ENCODE assay signal across 16 cellular contexts in genomic region chr2:109487237-109487869, GRCh38.
DNase-seq lines count a peak whose midpoint lies in the region; ATAC-seq, FAIRE-seq and TF ChIP-seq lines count a peak whose summit lies in the region.
"Had no signal": no experiment of that assay in that cellular context is flagged by ENCODE, and none has a peak within 500 bp of the region (broad histone marks: within the 10 kb centered on the region; RNA-seq: fewer than 3 reads in every experiment).

No MANE protein-coding gene starts in this region.

- TF ChIP-seq EP300 in esophagus muscularis mucosa (IDR thresholded peaks at IDR 0.05), result no peak

- DNase-seq in AG09309 (ENCODE audit: low read depth), result peak; percentile 37
- DNase-seq in MG63, result peak; percentile 11
- no peak for DNase-seq in esophagus muscularis mucosa (ENCODE audit: extremely low spot score)
- DNase-seq in neural progenitor cell (ENCODE audit: low spot score), result no peak
- no peak for DNase-seq in D721Med (ENCODE audit: insufficient read length, low spot score)
- no peak for DNase-seq in CD8-positive, alpha-beta T cell
- no peak for DNase-seq in left ventricle myocardium superior
- DNase-seq: activated CD4-positive, CD25-positive, alpha-beta regulatory T cell; activated T-cell treated with anti-CD3 and anti-CD28 coated beads, Interleukin-2, amount 50 U/mL, for 4 hours; GOT3; MM.1S; uterus had no signal

- TF ChIP-seq CTCF in AG09309 (IDR thresholded peaks at IDR 0.05; ENCODE audit: control insufficient read depth, insufficient read depth, low read depth, low read length, missing control alignments), result peak; percentile 11
- no peak for TF ChIP-seq CTCF in esophagus muscularis mucosa (IDR thresholded peaks at IDR 0.05)
- no peak for TF ChIP-seq CTCF in neural progenitor cell (IDR thresholded peaks at IDR 0.05)
- no peak for TF ChIP-seq CTCF in D721Med (IDR thresholded peaks at IDR 0.05; ENCODE audit: insufficient read depth, missing control alignments)
- no peak for TF ChIP-seq CTCF in CD8-positive, alpha-beta T cell (IDR thresholded peaks at IDR 0.05)

- POLR2A ChIA-PET in CD8-positive, alpha-beta T cell (lab: Charles Lee), result no interaction called here

- peaks cover 6% of the 10 kb centered on the region for H3K36me3 Mint-ChIP-seq in neural progenitor cell
- peaks cover 12% of the 10 kb centered on the region for H3K36me3 Mint-ChIP-seq in CD8-positive, alpha-beta T cell

- H3K27ac Mint-ChIP-seq in neural progenitor cell, result peak overlapping the region; percentile 10
- no peak overlapping the region for H3K27ac Mint-ChIP-seq in CD8-positive, alpha-beta T cell
- H3K27ac Mint-ChIP-seq: B cell had no signal

- no peaks in the 10 kb centered on the region for H3K9me3 Mint-ChIP-seq in neural progenitor cell
- H3K9me3 Mint-ChIP-seq in CD8-positive, alpha-beta T cell, result no peaks in the 10 kb centered on the region
- H3K9me3 Mint-ChIP-seq: activated T-cell treated with anti-CD3 and anti-CD28 coated beads, Interleukin-2, amount 50 U/mL, for 4 hours had no signal

- no peak for ATAC-seq in HG02642 (IDR thresholded peaks at IDR 0.05; ENCODE audit: poor library complexity, unreplicated experiment)
- no peak for ATAC-seq in CD8-positive, alpha-beta T cell
- ATAC-seq in left ventricle myocardium superior, result no peak
- ATAC-seq: activated T-cell treated with anti-CD3 and anti-CD28 coated beads, Interleukin-2, amount 50 U/mL, for 4 hours had no signal

- H4K20me1 ChIP-seq in neural progenitor cell (ENCODE audit: low read depth), result no peaks in the 10 kb centered on the region

- H3K79me2 ChIP-seq in neural progenitor cell (ENCODE audit: low read depth), result no peaks in the 10 kb centered on the region

- H3K4me3 Mint-ChIP-seq in neural progenitor cell, result no peak overlapping the region
- no peak overlapping the region for H3K4me3 Mint-ChIP-seq in CD8-positive, alpha-beta T cell
- H3K4me3 Mint-ChIP-seq: activated T-cell treated with anti-CD3 and anti-CD28 coated beads, Interleukin-2, amount 50 U/mL, for 4 hours; B cell had no signal

- H3K27me3 ChIP-seq in MG63, result no peaks in the 10 kb centered on the region
- H3K27me3 ChIP-seq in esophagus muscularis mucosa, result no peaks in the 10 kb centered on the region
- H3K27me3 ChIP-seq in neural progenitor cell, result no peaks in the 10 kb centered on the region
- no peaks in the 10 kb centered on the region for H3K27me3 ChIP-seq in CD8-positive, alpha-beta T cell (ENCODE audit: insufficient read depth, low read length)
- H3K27me3 ChIP-seq: cardiac muscle cell, uterus had no signal

- H3K27ac ChIP-seq in esophagus muscularis mucosa (replicated peaks in 1 of 4) (peak overlapping the region in 3 of 4 donors; percentile 55 to 73 (median 64)), neural progenitor cell (no peak overlapping the region)
- no peak overlapping the region for H3K27ac ChIP-seq in CD8-positive, alpha-beta T cell (ENCODE audit: low read depth, low read length)
- H3K27ac ChIP-seq: cardiac muscle cell, prostate gland, uterus had no signal

- H3K4me1 ChIP-seq in esophagus muscularis mucosa (peaks cover 15 to 44% (median 40%) of the 10 kb centered on the region in 4 donors), neural progenitor cell (no peaks in the 10 kb centered on the region)
- H3K4me1 ChIP-seq in CD8-positive, alpha-beta T cell (ENCODE audit: insufficient read depth, low read length), result no peaks in the 10 kb centered on the region
- H3K4me1 ChIP-seq: prostate gland had no signal

- no peaks in the 10 kb centered on the region for H3F3A ChIP-seq in neural progenitor cell (ENCODE audit: low read depth)

- no peak overlapping the region for H2AFZ ChIP-seq in neural progenitor cell (replicated peaks)

- FAIRE-seq in D721Med (lab: Jason Lieb, UNC), result no peak

- H3K4me2 ChIP-seq in neural progenitor cell, result no peak overlapping the region

- no peak overlapping the region for H3K4me3 ChIP-seq in AG09309 (ENCODE audit: control insufficient read depth, low read depth, low read length)
- H3K4me3 ChIP-seq in MG63, result no peak overlapping the region
- no peak overlapping the region for H3K4me3 ChIP-seq in esophagus muscularis mucosa
- H3K4me3 ChIP-seq in neural progenitor cell, result no peak overlapping the region
- no peak overlapping the region for H3K4me3 ChIP-seq in CD8-positive, alpha-beta T cell (ENCODE audit: low read depth, low read length)
- H3K4me3 ChIP-seq: cardiac muscle cell, prostate gland, uterus had no signal

- no peaks in the 10 kb centered on the region for H3K36me3 ChIP-seq in MG63
- H3K36me3 ChIP-seq in esophagus muscularis mucosa, result peaks cover 0 to 9% (median 7%) of the 10 kb centered on the region in 4 donors
- H3K36me3 ChIP-seq in neural progenitor cell, result no peaks in the 10 kb centered on the region
- no peaks in the 10 kb centered on the region for H3K36me3 ChIP-seq in CD8-positive, alpha-beta T cell (ENCODE audit: insufficient read depth, low read length)
- H3K36me3 ChIP-seq: cardiac muscle cell, prostate gland, uterus had no signal

- H3K9ac ChIP-seq in neural progenitor cell, result no peak overlapping the region

- peaks cover 26% of the 10 kb centered on the region for H3K4me1 Mint-ChIP-seq in neural progenitor cell
- H3K4me1 Mint-ChIP-seq in CD8-positive, alpha-beta T cell (ENCODE audit: low read depth), result peaks cover 3% of the 10 kb centered on the region
- H3K4me1 Mint-ChIP-seq: B cell had no signal

- H3K9me3 ChIP-seq in MG63 (no peaks in the 10 kb centered on the region), esophagus muscularis mucosa (no peaks in the 10 kb centered on the region), neural progenitor cell (ENCODE audit: low read depth) (no peaks in the 10 kb centered on the region)
- H3K9me3 ChIP-seq in CD8-positive, alpha-beta T cell (ENCODE audit: low read length), result no peaks in the 10 kb centered on the region
- H3K9me3 ChIP-seq: prostate gland, uterus had no signal

- peaks cover 2% of the 10 kb centered on the region for H3K27me3 Mint-ChIP-seq in neural progenitor cell (ENCODE audit: insufficient read depth, low read depth)
- H3K27me3 Mint-ChIP-seq in CD8-positive, alpha-beta T cell (ENCODE audit: low read depth), result no peaks in the 10 kb centered on the region

- no peak for TF ChIP-seq POLR2A in esophagus muscularis mucosa (IDR thresholded peaks at IDR 0.05; ENCODE audit: low read depth)

- CTCF ChIA-PET in CD8-positive, alpha-beta T cell (lab: Charles Lee), result interaction anchor here (3.2 kb wide), 1 partner anchor 10 kb away, joined by 9 read pairs; no protein-coding TSS in a partner anchor

- WGBS in esophagus muscularis mucosa, result 67% methylated on average over 18 of the region's 18 CpGs

- intact Hi-C loops in esophagus muscularis mucosa (cut with DNase I) (no loop called here), left ventricle myocardium superior (cut with micrococcal nuclease) (no loop called here)
- intact Hi-C loops in CD8-positive, alpha-beta T cell (cut with DNase I, micrococcal nuclease), result no loop called here

Comparison
In these comparisons a context has a peak if more than half of its experiments do, and no peak if none do; other contexts are left out.
1. DNase-seq: peak in AG09309 (single experiment) and MG63 (single experiment); none in esophagus muscularis mucosa (single experiment), neural progenitor cell (single experiment), D721Med (single experiment), CD8-positive, alpha-beta T cell (0 of 7) and left ventricle myocardium superior (single experiment).
2. H3K27ac ChIP-seq: peak in esophagus muscularis mucosa (3 of 4); none in neural progenitor cell (single experiment) and CD8-positive, alpha-beta T cell (single experiment).